1 cellular context compared by ENCODE assay signal in genomic region chr3:123143669-123144411, GRCh38.
TF ChIP-seq lines count a peak whose summit lies in the region.

No MANE protein-coding gene starts in this region.

TF ChIP-seq in HEK293, 187 proteins besides CTCF, POLR2A, EP300 and RAD21 (continued from another document and continues in another):
- TF ChIP-seq PRDM2 (tag by site-specific recombination; IDR thresholded peaks at IDR 0.05; ENCODE audit: borderline replicate concordance) = no peak
- peak; percentile 70 for TF ChIP-seq ZBTB17 (tag by site-specific recombination; IDR thresholded peaks at IDR 0.05)
- no peak for TF ChIP-seq PATZ1 (tag by site-specific recombination; IDR thresholded peaks at IDR 0.05)
- TF ChIP-seq ZNF544 (tag by site-specific recombination; IDR thresholded peaks at IDR 0.05) = no peak
- no peak for TF ChIP-seq ZNF843 (tag by site-specific recombination; IDR thresholded peaks at IDR 0.05)
- no peak for TF ChIP-seq ZNF140 (tag by site-specific recombination; IDR thresholded peaks at IDR 0.05)
- TF ChIP-seq MZF1 (tag by site-specific recombination; IDR thresholded peaks at IDR 0.05; ENCODE audit: borderline replicate concordance) = no peak
- no peak for TF ChIP-seq KLF16 (tag by site-specific recombination; IDR thresholded peaks at IDR 0.05)
- no peak for TF ChIP-seq ZNF658 (tag by site-specific recombination; IDR thresholded peaks at IDR 0.05)
- TF ChIP-seq ZNF596 (tag by site-specific recombination; IDR thresholded peaks at IDR 0.05) = peak; percentile 32; the same call in 1 of the 2 replicates
- no peak for TF ChIP-seq SCRT1 (tag by site-specific recombination; IDR thresholded peaks at IDR 0.05; ENCODE audit: borderline replicate concordance)
- no peak for TF ChIP-seq INSM2 (tag by site-specific recombination; IDR thresholded peaks at IDR 0.05)
- TF ChIP-seq PRDM4 (tag by site-specific recombination; IDR thresholded peaks at IDR 0.05) = no peak
- TF ChIP-seq ZFP3 (tag by site-specific recombination; IDR thresholded peaks at IDR 0.05; ENCODE audit: low read depth) = no peak
- no peak for TF ChIP-seq ZNF221 (tag by site-specific recombination; IDR thresholded peaks at IDR 0.05; ENCODE audit: borderline replicate concordance)
- TF ChIP-seq ZNF19 (tag by site-specific recombination; IDR thresholded peaks at IDR 0.05; ENCODE audit: low read depth) = no peak
- TF ChIP-seq ZNF354C (tag by site-specific recombination; IDR thresholded peaks at IDR 0.05; ENCODE audit: borderline replicate concordance, low read depth) = no peak
- TF ChIP-seq SP3 (tag by site-specific recombination; IDR thresholded peaks at IDR 0.05) = no peak
- TF ChIP-seq ZBTB8A (tag by site-specific recombination; IDR thresholded peaks at IDR 0.05) = no peak
- no peak for TF ChIP-seq ZNF701 (tag by site-specific recombination; IDR thresholded peaks at IDR 0.05)
- TF ChIP-seq ZNF280D (tag by site-specific recombination; IDR thresholded peaks at IDR 0.05) = no peak
- peak; percentile 53; the same call in 1 of the 2 replicates for TF ChIP-seq TCF7L2 (IDR thresholded peaks at IDR 0.05; ENCODE audit: borderline replicate concordance, low read depth, low read length)
- no peak for TF ChIP-seq ZNF664 (tag by site-specific recombination; IDR thresholded peaks at IDR 0.05)
- no peak for TF ChIP-seq ZNF350 (tag by site-specific recombination; IDR thresholded peaks at IDR 0.05)
- no peak for TF ChIP-seq BCL11A (tag by site-specific recombination; IDR thresholded peaks at IDR 0.05; ENCODE audit: low read depth)
- peak; percentile 96 for TF ChIP-seq OSR2 (tag by site-specific recombination; IDR thresholded peaks at IDR 0.05)
- TF ChIP-seq KLF1 (tag by site-specific recombination; IDR thresholded peaks at IDR 0.05) = no peak
- no peak for TF ChIP-seq ZBTB20 (tag by site-specific recombination; IDR thresholded peaks at IDR 0.05)
- no peak for TF ChIP-seq ZNF433 (tag by site-specific recombination; IDR thresholded peaks at IDR 0.05; ENCODE audit: low read depth)
- no peak for TF ChIP-seq ZNF510 (tag by site-specific recombination; IDR thresholded peaks at IDR 0.05; ENCODE audit: insufficient replicate concordance)
- TF ChIP-seq ZNF311 (tag by site-specific recombination; IDR thresholded peaks at IDR 0.05; ENCODE audit: borderline replicate concordance) = no peak
- TF ChIP-seq ZNF239 (tag by site-specific recombination; IDR thresholded peaks at IDR 0.05) = no peak
- TF ChIP-seq ZNF777 (tag by site-specific recombination; IDR thresholded peaks at IDR 0.05; ENCODE audit: borderline replicate concordance) = no peak
- TF ChIP-seq ZNF366 (tag by site-specific recombination; conservative IDR thresholded peaks at IDR 0.05) = no peak
- TF ChIP-seq ZNF747 (tag by site-specific recombination; IDR thresholded peaks at IDR 0.05) = no peak
- no peak for TF ChIP-seq ZNF223 (tag by site-specific recombination; IDR thresholded peaks at IDR 0.05)
- TF ChIP-seq ZNF707 (tag by site-specific recombination; IDR thresholded peaks at IDR 0.05) = no peak
- TF ChIP-seq TSHZ1 (tag by site-specific recombination; IDR thresholded peaks at IDR 0.05; ENCODE audit: borderline replicate concordance) = no peak
- TF ChIP-seq ZNF558 (tag by site-specific recombination; IDR thresholded peaks at IDR 0.05) = no peak
- no peak for TF ChIP-seq ZNF704 (tag by site-specific recombination; IDR thresholded peaks at IDR 0.05)
- TF ChIP-seq ZNF580 (tag by site-specific recombination; IDR thresholded peaks at IDR 0.05) = no peak
